Comparison of ENCODE assay signal across 26 cellular contexts in the genomic region with DNA sequence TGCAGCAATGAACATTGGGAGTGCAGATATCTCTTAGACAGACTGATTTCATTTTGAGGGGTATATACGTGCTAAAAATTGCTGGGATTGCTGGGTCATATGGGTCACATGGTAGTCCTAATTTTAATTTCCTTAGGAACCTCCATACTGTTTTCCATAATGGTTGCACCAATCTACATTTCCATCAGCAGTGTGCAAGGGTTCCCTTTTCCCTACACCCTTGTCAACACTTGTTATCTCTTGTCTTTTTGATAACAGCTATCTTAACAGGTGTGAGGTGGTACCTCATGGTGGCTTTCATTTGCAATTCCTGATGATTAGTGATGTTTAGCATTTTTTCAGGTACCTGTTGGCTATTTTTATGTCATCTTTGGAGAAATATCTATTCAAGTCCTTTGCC. TPM values are rescaled to one million over a fixed set of nuclear protein-coding genes. Genes with fewer than 3 reads are reported as not detected.
"Had no signal": no experiment of that assay in that cellular context is flagged by ENCODE, and none has a peak within 500 bp of the region (broad histone marks: within the 10 kb centered on the region; RNA-seq: fewer than 3 reads in every experiment).

No MANE protein-coding gene starts in this region.

- H3K4me3 Mint-ChIP-seq: immature natural killer cell; naive thymus-derived CD4-positive, alpha-beta T cell had no signal

- H3K4me3 ChIP-seq: coronary artery, dorsolateral prefrontal cortex, esophagus muscularis mucosa, gastroesophageal sphincter, heart left ventricle, hepatocyte, left ventricle myocardium inferior, lower lobe of right lung had no signal

- H3K27me3 Mint-ChIP-seq: naive thymus-derived CD4-positive, alpha-beta T cell had no signal

- H3K27ac Mint-ChIP-seq: immature natural killer cell; naive thymus-derived CD4-positive, alpha-beta T cell had no signal

- H3K4me1 ChIP-seq: esophagus muscularis mucosa, foreskin keratinocyte, gastroesophageal sphincter, left ventricle myocardium inferior, lower lobe of right lung had no signal

- H3K79me2 ChIP-seq: hepatocyte had no signal

- H3K36me3 ChIP-seq: esophagus muscularis mucosa, gastroesophageal sphincter, heart left ventricle, left ventricle myocardium inferior, lower lobe of right lung had no signal

- H3K27ac ChIP-seq: coronary artery, dorsolateral prefrontal cortex, esophagus muscularis mucosa, foreskin keratinocyte, gastroesophageal sphincter, heart left ventricle, hepatocyte, left ventricle myocardium inferior, lower lobe of right lung had no signal

- ATAC-seq: foreskin keratinocyte; gastroesophageal sphincter; heart left ventricle; left colon; left lobe of liver; lower lobe of right lung; naive thymus-derived CD4-positive, alpha-beta T cell had no signal

- H2AFZ ChIP-seq: hepatocyte had no signal

- DNase-seq: dermis blood vessel endothelial cell; dorsolateral prefrontal cortex; effector CD4-positive, alpha-beta T cell; effector memory CD4-positive, alpha-beta T cell; foreskin keratinocyte; heart left ventricle; hypothalamus; immature natural killer cell; islet precursor cell; kidney; kidney glomerular epithelial cell; left colon; left ventricle myocardium inferior; lower lobe of right lung; mesenchymal stem cell; midbrain; naive thymus-derived CD4-positive, alpha-beta T cell had no signal

- H3K4me2 ChIP-seq: hepatocyte had no signal

- H3K36me3 Mint-ChIP-seq: immature natural killer cell had no signal

- FAIRE-seq: endothelial cell of umbilical vein, frontal cortex, kidney had no signal

- H3K27me3 ChIP-seq: foreskin keratinocyte, gastroesophageal sphincter, hepatocyte had no signal

- H3K9me3 ChIP-seq: esophagus muscularis mucosa, gastroesophageal sphincter, heart left ventricle, left ventricle myocardium inferior, lower lobe of right lung had no signal

- H3K9me3 Mint-ChIP-seq: immature natural killer cell; naive thymus-derived CD4-positive, alpha-beta T cell had no signal

RNA-seq across cellular contexts. Expression of a gene that starts 57.0 kb away (rescaled TPM):
- total RNA-seq: dermis blood vessel endothelial cell, endothelial cell of umbilical vein, fibroblast of villous mesenchyme, lung microvascular endothelial cell had no signal
- polyA plus RNA-seq: endothelial cell of umbilical vein, immature natural killer cell had no signal
